In genomic region chr4:145097821-145098674, GRCh38 we compare ENCODE assay signal across 8 cellular contexts. TPM values are rescaled to one million over a fixed set of nuclear protein-coding genes. Genes with fewer than 3 reads are reported as not detected.
DNase-seq lines count a peak whose midpoint lies in the region; ATAC-seq and TF ChIP-seq lines count a peak whose summit lies in the region.

Gene ABCE1, plus strand, starts transcription at chr4:145098311. Its CDS starts 6,102 bp downstream, at chr4:145104413.
A gene with protein sequence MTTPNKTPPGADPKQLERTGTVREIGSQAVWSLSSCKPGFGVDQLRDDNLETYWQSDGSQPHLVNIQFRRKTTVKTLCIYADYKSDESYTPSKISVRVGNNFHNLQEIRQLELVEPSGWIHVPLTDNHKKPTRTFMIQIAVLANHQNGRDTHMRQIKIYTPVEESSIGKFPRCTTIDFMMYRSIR (minus strand): TSS chr4:145098196. CDS start chr4:145096099, 2,097 bp downstream.

- no peaks in the 10 kb centered on the region for H3K27me3 ChIP-seq in testis

- CTCF ChIA-PET in GM10248 (lab: Yijun Ruan, JAX) = interaction anchor here (1.1 to 1.6 kb wide), 4 partner anchors 10 to 36 kb away, joined by 3 to 5 read pairs (median 3); no protein-coding TSS in a partner anchor

- peak within 1 kb of the TSS; percentile 82 to 83 for H3K4me3 ChIP-seq in testis

- no peaks in the 10 kb centered on the region for H3K36me3 ChIP-seq in testis (ENCODE audit: low read depth, missing control alignments)

- POLR2A ChIA-PET in GM10248 (lab: Yijun Ruan, JAX) = interaction anchor here (0.6 kb wide), 1 partner anchor 1721 kb away, joined by 5 read pairs; no protein-coding TSS in a partner anchor

- peaks cover 16% of the 10 kb centered on the region for H3K4me1 ChIP-seq in testis

- DNase-seq in GM10248 (ENCODE audit: extremely low spot score) (peak; percentile 93), NCI-H1092 treated with DMSO at 0.1 percent for 48 hours (lab: John Stamatoyannopoulos, UW) (peak; percentile 98), SKM-1 (lab: John Stamatoyannopoulos, UW; ENCODE audit: unreplicated experiment) (peak; percentile 95), glomerular endothelial cell (ENCODE audit: extremely low read depth, low read depth, low spot score) (peak; percentile 97), omental fat pad (ENCODE audit: low spot score) (peak; percentile 87), testis (peak; percentile 98)
- peak; percentile 90 to 95 for DNase-seq in activated naive CD4-positive, alpha-beta T cell treated with anti-CD3 and anti-CD28 coated beads, Interleukin-2, amount 50 U/mL, for 72 hours (ENCODE audit: low spot score in 2 of 2)

- TF ChIP-seq POLR2A in testis (IDR thresholded peaks at IDR 0.05) = no peak

- ATAC-seq in HG02623 (IDR thresholded peaks at IDR 0.05; ENCODE audit: unreplicated experiment) = peak; percentile 77
- peak; percentile 83 to 96 for ATAC-seq in activated naive CD4-positive, alpha-beta T cell treated with anti-CD3 and anti-CD28 coated beads, Interleukin-2, amount 50 U/mL, for 72 hours
- peak; percentile 99 for ATAC-seq in omental fat pad (ENCODE audit: low FRiP score)

- peaks cover 41 to 44% of the 10 kb centered on the region in 2 donors for H3K36me3 Mint-ChIP-seq in activated naive CD4-positive, alpha-beta T cell treated with anti-CD3 and anti-CD28 coated beads, Interleukin-2, amount 50 U/mL, for 72 hours

- intact Hi-C loops in testis (cut with DNase I; ENCODE audit: low total_unique reads) = no loop called here

- WGBS in testis, 2 donors = 0% methylated on average over 52 to 67 of the region's 67 CpGs

- no peaks in the 10 kb centered on the region for H3K9me3 ChIP-seq in testis

- peak within 1 kb of the TSS; percentile 96 to 99 for H3K27ac Mint-ChIP-seq in activated naive CD4-positive, alpha-beta T cell treated with anti-CD3 and anti-CD28 coated beads, Interleukin-2, amount 50 U/mL, for 72 hours

- TF ChIP-seq CTCF in GM10248 (IDR thresholded peaks at IDR 0.05; ENCODE audit: control extremely low read depth, extremely low read depth, low read depth, missing control alignments) = peak; percentile 18
- TF ChIP-seq CTCF in omental fat pad (IDR thresholded peaks at IDR 0.05) = no peak
- TF ChIP-seq CTCF in testis (IDR thresholded peaks at IDR 0.05) = peak in 2 of 3 experiments; percentile 16 to 35

- peaks cover 0 to 8% of the 10 kb centered on the region in 2 donors for H3K9me3 Mint-ChIP-seq in activated naive CD4-positive, alpha-beta T cell treated with anti-CD3 and anti-CD28 coated beads, Interleukin-2, amount 50 U/mL, for 72 hours

- H3K27ac ChIP-seq in testis = peak within 1 kb of the TSS; percentile 91 to 93

RNA-seq across cellular contexts. Expression of gene ABCE1, which starts in this region (rescaled TPM):
- 100 to 1,000 TPM; 131 to 162 TPM for total RNA-seq in activated naive CD4-positive, alpha-beta T cell treated with anti-CD3 and anti-CD28 coated beads, Interleukin-2, amount 50 U/mL, for 72 hours
- total RNA-seq in glomerular endothelial cell (120 and 123 TPM in 2 replicates), omental fat pad (100 to 1,000 TPM in 1 of 4 donors, 10 to 100 TPM in 3; 64.0 to 165 (median 82.4) TPM), testis (10 to 100 TPM; 73.2 to 80.1 TPM)
- polyA plus RNA-seq in testis (ENCODE audit: insufficient read depth, low read depth, low replicate concordance) = 34.0 TPM

RNA-seq across cellular contexts. Expression of the second gene that starts in this region (rescaled TPM):
- total RNA-seq in activated naive CD4-positive, alpha-beta T cell treated with anti-CD3 and anti-CD28 coated beads, Interleukin-2, amount 50 U/mL, for 72 hours = 10 to 100 TPM; 28.3 to 42.5 TPM
- 12.4 and 27.4 TPM in 2 replicates for total RNA-seq in glomerular endothelial cell
- 10 to 100 TPM; 19.2 to 44.6 (median 21.9) TPM for total RNA-seq in omental fat pad
- total RNA-seq in testis = 10 to 100 TPM; 40.1 to 45.4 TPM
- polyA plus RNA-seq in testis (ENCODE audit: insufficient read depth, low read depth, low replicate concordance) = 52.6 TPM

Comparison
In these comparisons a context has a peak if more than half of its experiments do, and no peak if none do; other contexts are left out.
1. Peak in every context shown above with its lines: DNase-seq, ATAC-seq, H3K4me3 ChIP-seq and H3K27ac ChIP-seq.
2. CTCF ChIP-seq: peak in GM10248 (single experiment) and testis (2 of 3); none in omental fat pad (0 of 3).